In the genomic region with DNA sequence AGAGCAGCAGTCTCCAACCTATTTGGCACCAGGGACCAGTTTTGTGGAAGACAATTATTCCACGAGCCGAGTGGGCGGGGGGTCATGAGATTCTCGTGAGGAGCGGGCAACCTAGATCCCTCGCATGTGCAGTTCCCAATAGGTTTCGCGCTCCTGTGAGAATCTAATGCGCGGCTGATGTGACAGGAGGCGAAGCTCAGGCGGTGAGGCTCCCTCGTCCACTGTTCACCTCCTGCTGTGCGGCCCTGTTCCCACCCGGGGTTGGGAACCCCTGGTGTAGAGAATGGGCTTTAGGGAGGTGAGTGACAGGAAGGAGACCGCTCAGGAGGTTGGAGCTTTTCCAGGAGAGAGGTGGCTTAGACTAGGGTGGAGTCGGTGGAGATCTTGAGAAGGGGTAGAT, we compare ENCODE assay signal across 26 cellular contexts. TPM values are rescaled to one million over a fixed set of nuclear protein-coding genes. Genes with fewer than 3 reads are reported as not detected.
DNase-seq lines count a peak whose midpoint lies in the region; ATAC-seq and TF ChIP-seq lines count a peak whose summit lies in the region.
"Had no signal": no experiment of that assay in that cellular context is flagged by ENCODE, and none has a peak within 500 bp of the region (broad histone marks: within the 10 kb centered on the region; RNA-seq: fewer than 3 reads in every experiment).

No MANE protein-coding gene starts in this region.

- no peaks in the 10 kb centered on the region for H3K36me3 Mint-ChIP-seq in activated CD4-positive, alpha-beta T cell treated with anti-CD3 and anti-CD28 coated beads, Interleukin-2, amount 10 ng/mL, durations not matched to agents 7 days and 5 days (ENCODE audit: low read depth)
- H3K36me3 Mint-ChIP-seq in Caco-2 (ENCODE audit: insufficient read depth, unreplicated experiment) (no peaks in the 10 kb centered on the region), chondrocyte (ENCODE audit: low read depth) (no peaks in the 10 kb centered on the region), neural crest cell (ENCODE audit: low read depth) (no peaks in the 10 kb centered on the region), progenitor cell of endocrine pancreas (ENCODE audit: insufficient read depth) (no peaks in the 10 kb centered on the region)

- no peaks in the 10 kb centered on the region for H3K36me3 ChIP-seq in Caco-2 (ENCODE audit: control insufficient read depth, insufficient read depth, low read length)
- H3K36me3 ChIP-seq: left lung, MG63, pancreas had no signal

- ATAC-seq in HG02884 (IDR thresholded peaks at IDR 0.05; ENCODE audit: unreplicated experiment): no peak
- ATAC-seq: activated T-cell treated with anti-CD3 and anti-CD28 coated beads, Interleukin-2, amount 50 U/mL, for 72 hours; left lung; Panc1; pancreas had no signal

- no peaks in the 10 kb centered on the region for H3K27me3 ChIP-seq in Caco-2 (replicated peaks; ENCODE audit: control insufficient read depth, insufficient read depth, low read length)

- peaks cover 19% of the 10 kb centered on the region for H3K4me1 Mint-ChIP-seq in activated CD4-positive, alpha-beta T cell treated with anti-CD3 and anti-CD28 coated beads, Interleukin-2, amount 10 ng/mL, durations not matched to agents 7 days and 5 days
- H3K4me1 Mint-ChIP-seq in Caco-2 (ENCODE audit: low read depth, unreplicated experiment) (no peaks in the 10 kb centered on the region), chondrocyte (ENCODE audit: low read depth) (peaks cover 4% of the 10 kb centered on the region), neural crest cell (peaks cover 4% of the 10 kb centered on the region), progenitor cell of endocrine pancreas (ENCODE audit: low read depth) (no peaks in the 10 kb centered on the region)

- no peak overlapping the region for H3K4me3 ChIP-seq in Caco-2 (ENCODE audit: low read depth, low read length)
- H3K4me3 ChIP-seq: left lung, MG63, pancreas had no signal

- POLR2A ChIA-PET in activated CD4-positive, alpha-beta T cell treated with anti-CD3 and anti-CD28 coated beads, Interleukin-2, amount 10 ng/mL, durations not matched to agents 7 days and 5 days (lab: Charles Lee): no interaction called here
- POLR2A ChIA-PET in Caco-2 (lab: Charles Lee): no interaction called here

- intact Hi-C loops in Caco-2 (cut with micrococcal nuclease; ENCODE audit: unreplicated experiment): no loop called here

- TF ChIP-seq CTCF in Caco-2 (IDR thresholded peaks at IDR 0.05; ENCODE audit: insufficient read depth in 1 of 2, low read depth in 1 of 2, low read length in 1 of 2, severe bottlenecking in 1 of 2, unreplicated experiment in 1 of 2) (no peak), chondrocyte (IDR thresholded peaks at IDR 0.05) (no peak), neural crest cell (conservative IDR thresholded peaks at IDR 0.05) (no peak), progenitor cell of endocrine pancreas (IDR thresholded peaks at IDR 0.05; ENCODE audit: unreplicated experiment) (no peak)

- 0 out of 2 replicates have a peak, but pooled peaks cover 7% of the 10 kb centered on the region for H3K4me1 ChIP-seq in Caco-2

- no peaks in the 10 kb centered on the region for H3K9me3 Mint-ChIP-seq in activated CD4-positive, alpha-beta T cell treated with anti-CD3 and anti-CD28 coated beads, Interleukin-2, amount 10 ng/mL, durations not matched to agents 7 days and 5 days
- no peaks in the 10 kb centered on the region for H3K9me3 Mint-ChIP-seq in Caco-2 (ENCODE audit: unreplicated experiment)
- no peaks in the 10 kb centered on the region for H3K9me3 Mint-ChIP-seq in chondrocyte (ENCODE audit: low read depth)
- no peaks in the 10 kb centered on the region for H3K9me3 Mint-ChIP-seq in neural crest cell
- H3K9me3 Mint-ChIP-seq in progenitor cell of endocrine pancreas (ENCODE audit: low read depth): no peaks in the 10 kb centered on the region

- no peak for DNase-seq in activated CD4-positive, alpha-beta T cell treated with anti-CD3 and anti-CD28 coated beads, Interleukin-2, amount 10 ng/mL, durations not matched to agents 7 days and 5 days
- no peak for DNase-seq in activated CD4-positive, alpha-beta T cell treated with anti-CD3 and anti-CD28 coated beads, Interleukin-2, amount 50 U/mL, for 1 hour
- DNase-seq in Caco-2: no peak
- DNase-seq in chondrocyte (ENCODE audit: low spot score): peak; percentile 62
- DNase-seq in neural crest cell (ENCODE audit: low read depth, low spot score): no peak
- DNase-seq in progenitor cell of endocrine pancreas (ENCODE audit: low spot score, unreplicated experiment): no peak
- DNase-seq in stimulated activated naive CD4-positive, alpha-beta T cell (lab: John Stamatoyannopoulos, UW): no peak
- DNase-seq: activated CD4-positive, alpha-beta T cell treated with anti-CD3 and anti-CD28 coated beads for 1 hour; activated T-cell treated with anti-CD3 and anti-CD28 coated beads, Interleukin-2, amount 50 U/mL, for 72 hours; HCEC 1CT; hypothalamus; KG1; left lung; mesenchymal stem cell; MG63; NCI-H1105 treated with DMSO at 0.1 percent for 48 hours; NCI-H2029; NCI-H226; SHP77 treated with DMSO at 0.1 percent for 48 hours; stimulated activated CD4-positive, alpha-beta T cell treated with anti-CD3 and anti-CD28 coated beads, Interleukin-2, amount 100 ng/mL, for 24 hours; trophoblast cell had no signal

- peak overlapping the region; percentile 5 for H3K4me3 Mint-ChIP-seq in activated CD4-positive, alpha-beta T cell treated with anti-CD3 and anti-CD28 coated beads, Interleukin-2, amount 10 ng/mL, durations not matched to agents 7 days and 5 days
- H3K4me3 Mint-ChIP-seq in Caco-2 (ENCODE audit: unreplicated experiment) (peak overlapping the region; percentile 12), chondrocyte (ENCODE audit: unreplicated experiment) (no peak overlapping the region), neural crest cell (peak overlapping the region; percentile 72), progenitor cell of endocrine pancreas (ENCODE audit: low read depth) (no peak overlapping the region)

- BruUV-seq in Caco-2 (replicated peaks; lab: Mats Ljungman, UMichigan): no TSS peak

- 0 out of 2 replicates have a peak, but pooled peaks cover 2% of the 10 kb centered on the region for H3K9me3 ChIP-seq in Caco-2
- H3K9me3 ChIP-seq: left lung, MG63, pancreas had no signal

- H3K27me3 Mint-ChIP-seq in activated CD4-positive, alpha-beta T cell treated with anti-CD3 and anti-CD28 coated beads, Interleukin-2, amount 10 ng/mL, durations not matched to agents 7 days and 5 days: peaks cover 52% of the 10 kb centered on the region
- H3K27me3 Mint-ChIP-seq in Caco-2 (ENCODE audit: insufficient read depth, unreplicated experiment) (peaks cover 17% of the 10 kb centered on the region), chondrocyte (ENCODE audit: low read depth) (peaks cover 24% of the 10 kb centered on the region), neural crest cell (ENCODE audit: low read depth) (peaks cover 79% of the 10 kb centered on the region), progenitor cell of endocrine pancreas (peaks cover 47% of the 10 kb centered on the region)

- no peak overlapping the region for H3K27ac Mint-ChIP-seq in activated CD4-positive, alpha-beta T cell treated with anti-CD3 and anti-CD28 coated beads, Interleukin-2, amount 10 ng/mL, durations not matched to agents 7 days and 5 days
- H3K27ac Mint-ChIP-seq in Caco-2 (ENCODE audit: unreplicated experiment) (no peak overlapping the region), chondrocyte (ENCODE audit: unreplicated experiment) (no peak overlapping the region), neural crest cell (ENCODE audit: unreplicated experiment) (no peak overlapping the region), progenitor cell of endocrine pancreas (no peak overlapping the region)
- H3K27ac Mint-ChIP-seq: activated T-cell treated with anti-CD3 and anti-CD28 coated beads, Interleukin-2, amount 50 U/mL, for 72 hours had no signal

- CTCF ChIA-PET in activated CD4-positive, alpha-beta T cell treated with anti-CD3 and anti-CD28 coated beads, Interleukin-2, amount 10 ng/mL, durations not matched to agents 7 days and 5 days (lab: Charles Lee): interaction anchor here (1.3 kb wide), 1 partner anchor 11 kb away, joined by 3 read pairs; no protein-coding TSS in a partner anchor
- CTCF ChIA-PET in Caco-2 (lab: Charles Lee): no interaction called here

RNA-seq across cellular contexts. Expression of gene RAD21L1, which starts 1.6 kb away (rescaled TPM):
- under 1 TPM in 1 of 2 experiments, not detected in 1; 0.27 TPM for total RNA-seq in activated CD4-positive, alpha-beta T cell treated with anti-CD3 and anti-CD28 coated beads, Interleukin-2, amount 10 ng/mL, durations not matched to agents 7 days and 5 days
- not detected in 2 replicates for total RNA-seq in Caco-2 (2022)
- total RNA-seq in chondrocyte: not detected in 3 replicates
- not detected in 2 replicates for total RNA-seq in neural crest cell
- total RNA-seq in progenitor cell of endocrine pancreas: not detected in 2 replicates
- total RNA-seq: left lung, pancreas, subcutaneous adipose tissue had no signal

RNA-seq across cellular contexts. Expression of gene C20orf202, which starts 21.0 kb away (rescaled TPM):
- not detected for total RNA-seq in activated CD4-positive, alpha-beta T cell treated with anti-CD3 and anti-CD28 coated beads, Interleukin-2, amount 10 ng/mL, durations not matched to agents 7 days and 5 days
- total RNA-seq in Caco-2 (2022) (not detected in 2 replicates), chondrocyte (not detected in 3 replicates), neural crest cell (0.18 and 0.23 TPM in 2 replicates), progenitor cell of endocrine pancreas (0.26 and 0.27 TPM in 2 replicates)
- total RNA-seq: Daoy had no signal

RNA-seq across cellular contexts. Expression of gene TMEM74B, which starts 39.4 kb away (rescaled TPM):
- under 1 TPM in 1 of 2 experiments, not detected in 1; 0.10 TPM for total RNA-seq in activated CD4-positive, alpha-beta T cell treated with anti-CD3 and anti-CD28 coated beads, Interleukin-2, amount 10 ng/mL, durations not matched to agents 7 days and 5 days
- total RNA-seq in Caco-2 (2022) (6.9 and 7.8 TPM in 2 replicates), chondrocyte (0.51 to 0.65 TPM in 2 of 3 replicates, not detected in the other), neural crest cell (2.7 and 3.3 TPM in 2 replicates), progenitor cell of endocrine pancreas (15.6 and 21.9 TPM in 2 replicates)

RNA-seq across cellular contexts. Expression of gene SNPH, which starts 41.9 kb away (rescaled TPM):
- 1 to 10 TPM; 7.3 to 8.4 TPM for total RNA-seq in activated CD4-positive, alpha-beta T cell treated with anti-CD3 and anti-CD28 coated beads, Interleukin-2, amount 10 ng/mL, durations not matched to agents 7 days and 5 days
- total RNA-seq in Caco-2 (2022) (0.28 and 0.36 TPM in 2 replicates), chondrocyte (10.8 to 12.8 TPM (median 12.0 TPM) in 3 replicates), neural crest cell (3.0 and 3.3 TPM in 2 replicates), progenitor cell of endocrine pancreas (2.7 and 3.3 TPM in 2 replicates)

Comparison
In these comparisons a context has a peak if more than half of its experiments do, and no peak if none do; other contexts are left out.
1. H3K4me3 Mint-ChIP-seq: peak in activated CD4-positive, alpha-beta T cell treated with anti-CD3 and anti-CD28 coated beads, Interleukin-2, amount 10 ng/mL, durations not matched to agents 7 days and 5 days (single experiment), Caco-2 (single experiment) and neural crest cell (single experiment); none in chondrocyte (single experiment) and progenitor cell of endocrine pancreas (single experiment).